8 cellular contexts compared by ENCODE assay signal in the genomic region with DNA sequence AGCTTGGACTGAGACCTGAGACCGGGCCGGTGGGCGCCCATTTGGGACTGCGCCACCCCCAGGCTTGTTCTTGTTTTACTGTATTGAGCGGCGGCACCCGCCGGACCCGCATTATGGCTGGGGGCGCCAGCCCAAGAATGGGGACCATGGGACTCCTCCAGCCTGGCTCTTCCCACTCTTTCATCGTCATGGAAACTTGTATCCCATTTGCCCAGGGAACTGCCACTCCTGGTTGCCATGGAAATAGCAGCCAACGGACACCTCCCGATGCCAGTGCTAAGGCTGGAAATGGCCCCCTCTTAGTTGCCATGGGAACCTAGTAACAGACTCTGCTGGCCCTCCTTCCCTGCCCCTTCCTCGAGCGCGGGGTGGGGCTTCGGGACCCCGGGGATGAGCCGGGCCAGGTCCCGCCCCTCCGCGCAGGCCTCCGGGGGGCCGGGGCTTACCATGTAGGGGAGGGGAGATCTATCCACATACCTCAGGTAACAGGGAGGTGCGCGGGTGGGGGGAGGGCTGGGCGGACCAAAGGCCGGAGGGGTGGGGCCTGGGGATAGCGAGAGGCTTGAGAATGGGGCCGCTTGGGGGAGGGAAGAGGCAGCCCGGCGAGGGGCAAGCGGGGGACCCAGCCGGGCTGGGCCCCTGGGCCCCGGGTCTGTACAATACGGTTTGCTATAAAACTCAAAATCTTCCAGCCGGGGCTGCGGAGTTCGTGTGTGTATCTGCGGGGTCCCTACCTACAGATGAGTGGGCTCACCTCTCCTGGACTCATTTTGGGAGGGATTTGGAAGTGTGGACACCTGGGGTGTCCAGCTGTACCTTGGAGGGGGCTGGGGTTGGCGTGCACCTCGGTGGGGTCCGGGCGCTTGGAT. TPM values are rescaled to one million over a fixed set of nuclear protein-coding genes. Genes with fewer than 3 reads are reported as not detected.
A peak's percentile ranks its signal among the peaks of the same experiment; 100 is the strongest.
DNase-seq lines count a peak whose midpoint lies in the region; ATAC-seq and TF ChIP-seq lines count a peak whose summit lies in the region.

No MANE protein-coding gene starts in this region.

- intact Hi-C loops in lower lobe of right lung (cut with DNase I), result no loop called here

- H3K4me3 Mint-ChIP-seq in activated naive CD4-positive, alpha-beta T cell treated with anti-CD3 and anti-CD28 coated beads, Interleukin-2, amount 10 ng/mL, durations not matched to agents 7 days and 5 days, result peak overlapping the region; percentile 97

- peak; percentile 20 for TF ChIP-seq CTCF in lower lobe of right lung (IDR thresholded peaks at IDR 0.05)

- H3K4me1 Mint-ChIP-seq in activated naive CD4-positive, alpha-beta T cell treated with anti-CD3 and anti-CD28 coated beads, Interleukin-2, amount 10 ng/mL, durations not matched to agents 7 days and 5 days, result peaks cover 24% of the 10 kb centered on the region

- ATAC-seq in SK-N-SH treated with all-trans-retinoic acid at 6 μM for 48 hours, result peak; percentile 76
- peak; percentile 79 to 80 for ATAC-seq in lower lobe of right lung

- no peaks in the 10 kb centered on the region for H3K36me3 ChIP-seq in endocrine pancreas (ENCODE audit: control insufficient read depth, insufficient read depth, low read length)
- H3K36me3 ChIP-seq in lower lobe of right lung, result peaks cover 16% of the 10 kb centered on the region

- H3K9me3 ChIP-seq in endocrine pancreas (ENCODE audit: control insufficient read depth, low read length) (no peaks in the 10 kb centered on the region), lower lobe of right lung (no peaks in the 10 kb centered on the region)

- H3K4me3 ChIP-seq in endocrine pancreas (ENCODE audit: control insufficient read depth, insufficient read depth, low read length) (no peak overlapping the region), lower lobe of right lung (peak overlapping the region; percentile 91)

- CTCF ChIA-PET in activated naive CD4-positive, alpha-beta T cell treated with anti-CD3 and anti-CD28 coated beads, Interleukin-2, amount 10 ng/mL, durations not matched to agents 7 days and 5 days (lab: Charles Lee), result no interaction called here

- H3K9me3 Mint-ChIP-seq in activated naive CD4-positive, alpha-beta T cell treated with anti-CD3 and anti-CD28 coated beads, Interleukin-2, amount 10 ng/mL, durations not matched to agents 7 days and 5 days, result no peaks in the 10 kb centered on the region

- H3K36me3 Mint-ChIP-seq in activated naive CD4-positive, alpha-beta T cell treated with anti-CD3 and anti-CD28 coated beads, Interleukin-2, amount 10 ng/mL, durations not matched to agents 7 days and 5 days, result peaks cover 18% of the 10 kb centered on the region

- H3K27me3 ChIP-seq in endocrine pancreas (ENCODE audit: control insufficient read depth, insufficient read depth, low read length), result no peaks in the 10 kb centered on the region
- no peaks in the 10 kb centered on the region for H3K27me3 ChIP-seq in lower lobe of right lung (ENCODE audit: low read depth)

- H3K27ac Mint-ChIP-seq in activated naive CD4-positive, alpha-beta T cell treated with anti-CD3 and anti-CD28 coated beads, Interleukin-2, amount 10 ng/mL, durations not matched to agents 7 days and 5 days, result peak overlapping the region; percentile 79

- H3K9ac ChIP-seq in endocrine pancreas (ENCODE audit: control insufficient read depth, insufficient read depth, low read length), result peak overlapping the region; percentile 86

- DNase-seq in activated naive CD4-positive, alpha-beta T cell treated with anti-CD3 and anti-CD28 coated beads, Interleukin-2, amount 10 ng/mL, durations not matched to agents 7 days and 5 days, result peak; percentile 35
- no peak for DNase-seq in activated naive CD4-positive, alpha-beta T cell treated with anti-CD3 and anti-CD28 coated beads, Interleukin-2, amount 50 U/mL, for 16 hours
- DNase-seq in HS-5 (ENCODE audit: low read depth) (peak; percentile 92), lower lobe of right lung (peak; percentile 82), stromal cell of bone marrow (ENCODE audit: low read depth) (peak; percentile 98)
- DNase-seq in stimulated activated CD4-positive, alpha-beta T cell treated with anti-CD3 and anti-CD28 coated beads, Interleukin-4, amount 100 ng/mL, for 24 hours, result no peak

- peak overlapping the region; percentile 94 for H3K27ac ChIP-seq in lower lobe of right lung

- no peaks in the 10 kb centered on the region for H3K27me3 Mint-ChIP-seq in activated naive CD4-positive, alpha-beta T cell treated with anti-CD3 and anti-CD28 coated beads, Interleukin-2, amount 10 ng/mL, durations not matched to agents 7 days and 5 days

- H3K4me1 ChIP-seq in endocrine pancreas (ENCODE audit: control insufficient read depth, insufficient read depth, low read length) (no peaks in the 10 kb centered on the region), lower lobe of right lung (peaks cover 40% of the 10 kb centered on the region)

TF ChIP-seq in SK-N-SH treated with all-trans-retinoic acid at 6 μM for 48 hours, 23 proteins besides CTCF, POLR2A, EP300 and RAD21:
- TF ChIP-seq BACH2 (CRISPR knock-in tag; IDR thresholded peaks at IDR 0.05; ENCODE audit: borderline replicate concordance) (no peak), OSR1 (CRISPR knock-in tag; IDR thresholded peaks at IDR 0.05) (no peak)

RNA-seq across cellular contexts. Expression of a gene that starts 0.5 kb away (rescaled TPM):
- total RNA-seq in lower lobe of right lung, result 30.2 TPM

RNA-seq across cellular contexts. Expression of a gene that starts 9.2 kb away (rescaled TPM):
- total RNA-seq in lower lobe of right lung, result 15.0 TPM

RNA-seq across cellular contexts. Expression of a gene that starts 24.9 kb away (rescaled TPM):
- total RNA-seq in lower lobe of right lung, result 14.5 TPM

RNA-seq across cellular contexts. Expression of a gene that starts 36.7 kb away (rescaled TPM):
- total RNA-seq in lower lobe of right lung, result 23.6 TPM

RNA-seq across cellular contexts. Expression of a gene that starts 51.9 kb away (rescaled TPM):
- total RNA-seq in lower lobe of right lung, result 10.3 TPM

Comparison
In these comparisons a context has a peak if more than half of its experiments do, and no peak if none do; other contexts are left out.
1. DNase-seq: peak in activated naive CD4-positive, alpha-beta T cell treated with anti-CD3 and anti-CD28 coated beads, Interleukin-2, amount 10 ng/mL, durations not matched to agents 7 days and 5 days (single experiment), HS-5 (single experiment), lower lobe of right lung (single experiment) and stromal cell of bone marrow (single experiment); none in activated naive CD4-positive, alpha-beta T cell treated with anti-CD3 and anti-CD28 coated beads, Interleukin-2, amount 50 U/mL, for 16 hours (single experiment) and stimulated activated CD4-positive, alpha-beta T cell treated with anti-CD3 and anti-CD28 coated beads, Interleukin-4, amount 100 ng/mL, for 24 hours (single experiment).